Comparison of ENCODE assay signal across 8 cellular contexts in the genomic region with DNA sequence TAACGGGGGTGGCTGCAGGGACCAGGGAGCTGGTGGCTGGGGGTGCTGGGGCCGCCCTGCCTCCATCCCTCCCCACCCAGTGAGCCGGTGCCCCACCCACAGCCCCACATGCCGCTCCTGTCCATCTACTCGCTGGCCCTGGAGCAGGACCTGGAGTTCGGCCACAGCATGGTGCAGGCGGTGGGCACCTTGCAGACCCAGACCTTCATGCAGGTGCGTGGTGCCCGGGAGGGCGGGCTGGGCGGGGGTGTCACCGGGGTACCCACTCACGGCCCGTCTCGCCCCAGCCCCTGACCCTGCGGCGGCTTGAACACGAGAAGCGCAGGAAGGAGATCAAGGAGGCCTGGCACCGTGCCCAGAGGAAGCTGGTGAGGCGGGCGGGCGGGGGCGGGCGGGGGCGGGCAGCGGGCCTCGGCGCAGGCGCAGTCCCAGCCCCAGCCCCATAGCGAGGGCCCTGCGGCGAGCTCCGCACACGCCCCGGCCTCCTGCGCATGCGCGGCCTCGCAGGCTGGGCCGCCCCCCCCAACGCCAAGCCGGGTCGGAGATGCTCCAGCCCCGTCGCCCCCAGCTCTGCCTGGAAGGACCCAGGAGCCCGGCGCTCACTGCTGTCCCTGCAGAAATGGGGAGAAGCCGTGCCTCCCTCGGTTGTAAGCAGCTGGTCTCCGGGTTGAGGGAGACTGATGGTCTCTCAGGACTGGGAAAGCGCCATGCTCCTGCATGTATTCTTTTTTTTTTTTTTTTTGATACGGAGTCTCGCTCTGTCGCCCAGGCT.
DNase-seq lines count a peak whose midpoint lies in the region; ATAC-seq lines count a peak whose summit lies in the region.

No MANE protein-coding gene starts in this region.

- ATAC-seq in HG03135 (IDR thresholded peaks at IDR 0.05; ENCODE audit: unreplicated experiment) = peak; percentile 34
- ATAC-seq in HG03039 (IDR thresholded peaks at IDR 0.05; ENCODE audit: unreplicated experiment) = no peak

- DNase-seq in DMS79 (lab: John Stamatoyannopoulos, UW) (peak; percentile 73), NCI-H526 treated with DMSO at 0.1 percent for 48 hours (lab: John Stamatoyannopoulos, UW) (peak; percentile 27), OCI-M2 (lab: John Stamatoyannopoulos, UW; ENCODE audit: unreplicated experiment) (no peak)
- peak; percentile 84 to 85 for DNase-seq in activated CD4-positive, alpha-beta T cell treated with anti-CD3 and anti-CD28 coated beads, Interleukin-2, amount 50 U/mL, for 48 hours
- DNase-seq in effector CD8-positive, alpha-beta T cell (lab: John Stamatoyannopoulos, UW) = peak; percentile 94
- peak; percentile 67 to 79 for DNase-seq in stimulated activated CD4-positive, alpha-beta T cell treated with anti-CD3 and anti-CD28 coated beads, Interleukin-12 subunit alpha, Interleukin-12 subunit beta, amount 100 ng/mL, for 24 hours (ENCODE audit: low read depth in 2 of 2)
